31 cellular contexts compared by ENCODE assay signal in the genomic region with DNA sequence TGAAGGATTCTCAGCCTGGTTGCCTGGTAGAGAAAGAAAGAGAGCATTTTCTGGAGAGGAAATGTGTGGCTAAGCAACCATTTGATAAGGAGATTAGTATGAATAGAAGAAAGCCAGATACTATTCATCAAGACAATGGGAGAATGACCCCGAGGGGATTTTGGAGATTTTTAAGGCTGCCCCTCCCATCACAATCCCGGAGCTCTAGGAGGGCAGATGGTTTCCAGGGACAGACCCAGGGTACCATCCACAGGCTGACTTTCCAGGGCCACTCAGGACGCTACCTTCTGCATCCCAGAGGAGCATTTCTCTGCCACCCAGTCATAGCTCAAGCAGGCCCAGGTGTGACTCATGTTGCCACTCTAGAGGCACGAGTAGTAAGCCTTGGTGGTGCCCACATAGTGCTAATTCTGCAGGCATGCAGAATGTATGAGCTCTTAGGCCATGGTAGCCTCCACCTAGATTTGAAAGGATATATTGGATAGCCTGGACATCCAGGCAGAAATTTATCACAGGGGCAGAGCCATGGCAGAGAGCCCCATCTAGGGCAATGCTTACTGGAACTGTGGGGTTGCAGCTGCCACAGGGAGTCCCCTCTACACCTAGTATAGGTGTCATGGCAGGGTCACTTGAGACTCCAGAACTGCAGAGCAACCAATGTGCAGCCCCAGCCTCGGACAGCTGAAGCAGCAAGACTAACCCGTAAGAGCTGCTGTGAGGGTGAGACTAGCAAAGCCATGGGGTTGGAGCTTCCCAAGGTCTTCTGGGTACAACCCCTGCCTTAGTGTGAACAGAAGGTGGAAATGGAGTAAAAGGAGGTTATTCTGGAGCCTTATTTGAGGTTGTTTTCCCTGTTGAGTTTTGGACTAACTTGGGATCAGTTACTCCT.
DNase-seq lines count a peak whose midpoint lies in the region; TF ChIP-seq lines count a peak whose summit lies in the region.
"Had no signal": no experiment of that assay in that cellular context is flagged by ENCODE, and none has a peak within 500 bp of the region (broad histone marks: within the 10 kb centered on the region; RNA-seq: fewer than 3 reads in every experiment).

No MANE protein-coding gene starts in this region.

- no peaks in the 10 kb centered on the region for H3K79me1 ChIP-seq in neuronal stem cell (ENCODE audit: low read depth, low read length)

- H2AK5ac ChIP-seq in neuronal stem cell (ENCODE audit: low read depth, low read length): no peak overlapping the region

- no peak overlapping the region for H3K4me2 ChIP-seq in neuronal stem cell (ENCODE audit: insufficient read depth, low read length, poor library complexity, severe bottlenecking)

- H3K27ac ChIP-seq in neuronal stem cell (replicated peaks; ENCODE audit: low read length): no peak overlapping the region
- H3K27ac ChIP-seq: breast epithelium, left ventricle myocardium inferior, Peyer's patch, SJCRH30, transverse colon, VCaP had no signal

- H3K23ac ChIP-seq in neuronal stem cell (ENCODE audit: low read depth, low read length, poor library complexity): no peak overlapping the region

- H3K9me3 Mint-ChIP-seq in activated naive CD4-positive, alpha-beta T cell treated with anti-CD3 and anti-CD28 coated beads for 36 hours: peaks cover 11% of the 10 kb centered on the region

- H3K36me3 ChIP-seq in HAP-1 (replicated peaks) (no peaks in the 10 kb centered on the region), neuronal stem cell (replicated peaks in 1 of 2; ENCODE audit: control insufficient read depth in 2 of 2, insufficient read depth in 2 of 2, low read length in 2 of 2) (no peaks in the 10 kb centered on the region)
- H3K36me3 ChIP-seq: breast epithelium, left ventricle myocardium inferior, MG63, Peyer's patch, SJCRH30, transverse colon had no signal

- no peak overlapping the region for H2BK120ac ChIP-seq in neuronal stem cell (ENCODE audit: low read depth, low read length)

- intact Hi-C loops in activated naive CD4-positive, alpha-beta T cell treated with anti-CD3 and anti-CD28 coated beads for 36 hours (cut with micrococcal nuclease): no loop called here

- H2AFZ ChIP-seq in neuronal stem cell (ENCODE audit: low read length): no peak overlapping the region

- H3K4ac ChIP-seq in neuronal stem cell (ENCODE audit: low read length): no peak overlapping the region

- H3K4me1 Mint-ChIP-seq in activated naive CD4-positive, alpha-beta T cell treated with anti-CD3 and anti-CD28 coated beads for 36 hours (ENCODE audit: low read depth): no peaks in the 10 kb centered on the region
- H3K4me1 Mint-ChIP-seq: activated CD4-positive, alpha-beta T cell treated with anti-CD3 and anti-CD28 coated beads, Interleukin-2, amount 10 ng/mL, durations not matched to agents 7 days and 5 days; immature natural killer cell had no signal

- H2BK12ac ChIP-seq in neuronal stem cell (ENCODE audit: low read length): no peak overlapping the region

- no peak overlapping the region for H4K91ac ChIP-seq in neuronal stem cell (ENCODE audit: low read depth, low read length, poor library complexity)

- DNase-seq in HAP-1 (ENCODE audit: low spot score in 2 of 2) (peak; percentile 16 to 25), NCI-H226 (peak; percentile 45), epithelial cell of esophagus (ENCODE audit: low read depth) (peak; percentile 54), neuronal stem cell (ENCODE audit: low spot score) (no peak), AG08396 (ENCODE audit: low spot score) (no peak), NCI-H2171 treated with DMSO at 0.1 percent for 48 hours (lab: John Stamatoyannopoulos, UW) (no peak), NCI-H1092 (lab: John Stamatoyannopoulos, UW) (no peak)
- no peak for DNase-seq in activated naive CD4-positive, alpha-beta T cell treated with anti-CD3 and anti-CD28 coated beads for 36 hours
- DNase-seq: activated CD4-positive, alpha-beta T cell treated with anti-CD3 and anti-CD28 coated beads, Interleukin-2, amount 10 ng/mL, durations not matched to agents 7 days and 5 days; C1 segment of cervical spinal cord; Caco-2; DMS79 treated with DMSO at 0.1 percent for 48 hours; GDM1; hippocampal formation; immature natural killer cell; left ventricle myocardium inferior; MG63; naive thymus-derived CD4-positive, alpha-beta T cell; NCI-H1417; NCI-H2029; NCI-H69; Peyer's patch; stimulated activated CD4-positive, alpha-beta T cell treated with anti-CD3 and anti-CD28 coated beads, Interleukin-4, amount 100 ng/mL, for 4 hours; T-helper 9 cell; transverse colon had no signal

- CTCF ChIA-PET in activated naive CD4-positive, alpha-beta T cell treated with anti-CD3 and anti-CD28 coated beads for 36 hours (lab: Charles Lee): no interaction called here

- H3K9ac ChIP-seq in neuronal stem cell (ENCODE audit: low read depth, low read length, poor library complexity): no peak overlapping the region

- H3K27me3 Mint-ChIP-seq in activated naive CD4-positive, alpha-beta T cell treated with anti-CD3 and anti-CD28 coated beads for 36 hours (ENCODE audit: low read depth): no peaks in the 10 kb centered on the region
- H3K27me3 Mint-ChIP-seq: activated CD4-positive, alpha-beta T cell treated with anti-CD3 and anti-CD28 coated beads, Interleukin-2, amount 10 ng/mL, durations not matched to agents 7 days and 5 days had no signal

- peaks cover 5% of the 10 kb centered on the region for H3K36me3 Mint-ChIP-seq in activated naive CD4-positive, alpha-beta T cell treated with anti-CD3 and anti-CD28 coated beads for 36 hours (ENCODE audit: low read depth)

- in situ Hi-C loops in HAP-1 (cut with MboI; ENCODE audit: low sequenced_read_pairs): no loop called here

- no peak overlapping the region for H3K14ac ChIP-seq in neuronal stem cell (ENCODE audit: low read length)

- H2BK15ac ChIP-seq in neuronal stem cell (ENCODE audit: low read length): no peak overlapping the region

- H3K9me3 ChIP-seq in HAP-1: no peaks in the 10 kb centered on the region
- H3K9me3 ChIP-seq in neuronal stem cell (replicated peaks in 1 of 2; ENCODE audit: control insufficient read depth in 2 of 2, insufficient read depth in 1 of 2, low read depth in 1 of 2, low read length in 2 of 2): peaks cover 0 to 5% of the 10 kb centered on the region in 2 donors
- H3K9me3 ChIP-seq: breast epithelium, Caco-2, MG63, Peyer's patch had no signal

- H3K4me3 ChIP-seq in HAP-1 (no peak overlapping the region), epithelial cell of esophagus (ENCODE audit: low read length) (no peak overlapping the region), neuronal stem cell (ENCODE audit: low read length in 2 of 2) (no peak overlapping the region)
- H3K4me3 ChIP-seq: breast epithelium, K562, left ventricle myocardium inferior, MG63, Peyer's patch, SJCRH30, transverse colon had no signal

- no peak overlapping the region for H3K4me3 Mint-ChIP-seq in activated naive CD4-positive, alpha-beta T cell treated with anti-CD3 and anti-CD28 coated beads for 36 hours
- H3K4me3 Mint-ChIP-seq: activated CD4-positive, alpha-beta T cell treated with anti-CD3 and anti-CD28 coated beads, Interleukin-2, amount 10 ng/mL, durations not matched to agents 7 days and 5 days; immature natural killer cell; mesothelial cell of epicardium; naive thymus-derived CD4-positive, alpha-beta T cell had no signal

- H2BK5ac ChIP-seq in neuronal stem cell (ENCODE audit: low read length): no peak overlapping the region

- no peak overlapping the region for H3K27ac Mint-ChIP-seq in activated naive CD4-positive, alpha-beta T cell treated with anti-CD3 and anti-CD28 coated beads for 36 hours
- H3K27ac Mint-ChIP-seq: activated CD4-positive, alpha-beta T cell treated with anti-CD3 and anti-CD28 coated beads, Interleukin-2, amount 10 ng/mL, durations not matched to agents 7 days and 5 days; activated naive CD4-positive, alpha-beta T cell treated with anti-CD3 and anti-CD28 coated beads, Interleukin-2, amount 50 U/mL, for 72 hours; immature natural killer cell; mesothelial cell of epicardium; naive thymus-derived CD4-positive, alpha-beta T cell had no signal

- H3K4me1 ChIP-seq in HAP-1: no peaks in the 10 kb centered on the region; the same call in 1 of the 2 replicates
- H3K4me1 ChIP-seq in neuronal stem cell (ENCODE audit: control insufficient read depth in 2 of 2, insufficient read depth in 1 of 2, low read depth in 1 of 2, low read length in 2 of 2): peaks cover 0 to 2% of the 10 kb centered on the region in 2 donors
- H3K4me1 ChIP-seq: breast epithelium, left ventricle myocardium inferior, Peyer's patch had no signal

- no peak for TF ChIP-seq CTCF in epithelial cell of esophagus (IDR thresholded peaks at IDR 0.05; ENCODE audit: insufficient read depth, low read depth, low read length, missing control alignments)

- no peak overlapping the region for H4K8ac ChIP-seq in neuronal stem cell (ENCODE audit: low read depth, low read length)

- H3K18ac ChIP-seq in neuronal stem cell (ENCODE audit: low read length): peak overlapping the region; percentile 20

- H3K27me3 ChIP-seq in HAP-1 (ENCODE audit: low read depth) (no peaks in the 10 kb centered on the region), neuronal stem cell (ENCODE audit: control insufficient read depth in 3 of 3, insufficient read depth in 3 of 3, low read depth in 1 of 3, low read length in 3 of 3) (no peaks in the 10 kb centered on the region)
- H3K27me3 ChIP-seq: breast epithelium, MG63, Peyer's patch, SJCRH30, transverse colon had no signal

- WGBS in neuronal stem cell (ENCODE audit: extremely low coverage in 2 of 2, insufficient read length in 2 of 2, insufficient replicate concordance in 1 of 2), 2 donors: no CpG with 5 or more reads among the region's 6 CpGs

Comparison
In these comparisons a context has a peak if more than half of its experiments do, and no peak if none do; other contexts are left out.
1. DNase-seq: peak in HAP-1 (2 of 2), NCI-H226 (single experiment) and epithelial cell of esophagus (single experiment); none in neuronal stem cell (single experiment), AG08396 (single experiment), NCI-H2171 treated with DMSO at 0.1 percent for 48 hours (single experiment), NCI-H1092 (single experiment) and activated naive CD4-positive, alpha-beta T cell treated with anti-CD3 and anti-CD28 coated beads for 36 hours (single experiment).